ENCODE assay signal across 29 cellular contexts in the genomic region with DNA sequence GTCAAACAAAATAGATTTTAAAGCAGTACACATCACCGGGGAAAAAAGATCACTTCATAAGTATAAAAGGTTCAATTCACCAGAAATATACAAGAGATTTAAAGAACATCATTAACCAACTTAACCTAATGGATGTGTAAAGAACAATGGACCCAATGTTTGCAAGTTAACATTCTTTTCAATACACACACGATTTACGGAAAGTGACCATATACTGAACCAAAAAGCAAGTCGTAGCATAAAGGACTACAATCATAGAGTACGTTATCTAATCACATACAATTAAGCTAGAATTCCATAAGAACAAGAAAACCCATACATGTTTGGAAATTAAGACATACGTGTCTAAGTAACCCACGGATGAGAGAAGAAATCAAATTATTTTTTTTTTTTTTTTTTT.
"Had no signal": no experiment of that assay in that cellular context is flagged by ENCODE, and none has a peak within 500 bp of the region (broad histone marks: within the 10 kb centered on the region; RNA-seq: fewer than 3 reads in every experiment).

No MANE protein-coding gene starts in this region.

- H3K9me3 ChIP-seq: left lung, neutrophil, right atrium auricular region, spleen, suprapubic skin, thoracic aorta, tibial nerve, vagina had no signal

- H3K79me2 ChIP-seq: parathyroid adenoma had no signal

- DNase-seq: hippocampal formation; immature natural killer cell; kidney; left colon; left lung; mesendoderm; naive B cell; natural killer cell; nephron progenitor cell; occipital lobe; spleen; stimulated activated CD4-positive, alpha-beta T cell treated with anti-CD3 and anti-CD28 coated beads, Interleukin-4, amount 100 ng/mL, for 24 hours; stimulated activated naive CD4-positive, alpha-beta T cell had no signal

- H3K4me2 ChIP-seq: neural progenitor cell had no signal

- ATAC-seq: left colon; left lung; natural killer cell; sciatic nerve; stimulated activated effector memory CD8-positive, alpha-beta T cell treated with anti-CD3 and anti-CD28 coated beads, Interleukin-12 subunit alpha, Interleukin-12 subunit beta, amount 100 ng/mL, for 72 hours had no signal

- H3K27ac ChIP-seq: left lung, neural progenitor cell, neutrophil, parathyroid adenoma, right atrium auricular region, spleen, suprapubic skin, thoracic aorta, vagina had no signal

- H3K4me1 ChIP-seq: left lung, neural progenitor cell, parathyroid adenoma, right atrium auricular region, suprapubic skin, vagina had no signal

- H3K27me3 ChIP-seq: left lung, neural progenitor cell, neutrophil, right atrium auricular region, spleen, suprapubic skin, tibial nerve, vagina had no signal

- H3K9me3 Mint-ChIP-seq: immature natural killer cell; naive B cell; natural killer cell; stimulated activated effector memory CD8-positive, alpha-beta T cell treated with anti-CD3 and anti-CD28 coated beads, Interleukin-12 subunit alpha, Interleukin-12 subunit beta, amount 100 ng/mL, for 72 hours; stimulated activated naive CD8-positive, alpha-beta T cell treated with anti-CD3 and anti-CD28 coated beads, Interleukin-15, Interleukin-2, amounts not matched to agents 100 ng/mL and 50 ng/mL, for 24 hours; type B pancreatic cell had no signal

- H3K9ac ChIP-seq: neural progenitor cell, parathyroid adenoma had no signal

- H3K4me3 ChIP-seq: left lung, lung, neural progenitor cell, right atrium auricular region, skin epidermis, spleen, suprapubic skin, thoracic aorta, tibial nerve, vagina had no signal

- H3K27me3 Mint-ChIP-seq: naive B cell; stimulated activated naive CD8-positive, alpha-beta T cell treated with anti-CD3 and anti-CD28 coated beads, Interleukin-15, Interleukin-2, amounts not matched to agents 100 ng/mL and 50 ng/mL, for 24 hours; type B pancreatic cell had no signal

- H3K4me3 Mint-ChIP-seq: immature natural killer cell; mesothelial cell of epicardium; naive B cell; natural killer cell; nephron progenitor cell; neural progenitor cell; stimulated activated effector memory CD8-positive, alpha-beta T cell treated with anti-CD3 and anti-CD28 coated beads, Interleukin-12 subunit alpha, Interleukin-12 subunit beta, amount 100 ng/mL, for 72 hours; stimulated activated naive CD8-positive, alpha-beta T cell treated with anti-CD3 and anti-CD28 coated beads, Interleukin-15, Interleukin-2, amounts not matched to agents 100 ng/mL and 50 ng/mL, for 24 hours; type B pancreatic cell had no signal

- FAIRE-seq: islet of Langerhans, kidney had no signal

- H3K4me1 Mint-ChIP-seq: mesothelial cell of epicardium, nephron progenitor cell, neural progenitor cell had no signal

- H3K27ac Mint-ChIP-seq: mesothelial cell of epicardium; natural killer cell; nephron progenitor cell; neural progenitor cell; stimulated activated naive CD8-positive, alpha-beta T cell treated with anti-CD3 and anti-CD28 coated beads, Interleukin-15, Interleukin-2, amounts not matched to agents 100 ng/mL and 50 ng/mL, for 24 hours; type B pancreatic cell had no signal

- H2AFZ ChIP-seq: neural progenitor cell, parathyroid adenoma had no signal
